Comparison of ENCODE assay signal across 2 cellular contexts in genomic region chr1:172843444-172843843, GRCh38.
TF ChIP-seq lines count a peak whose summit lies in the region.

No MANE protein-coding gene starts in this region.

TF ChIP-seq in IMR-90, 13 proteins besides CTCF, POLR2A, EP300 and RAD21:
- TF ChIP-seq CEBPB (IDR thresholded peaks at IDR 0.05; ENCODE audit: low read depth, low read length) (no peak), ELK1 (IDR thresholded peaks at IDR 0.05; ENCODE audit: borderline replicate concordance, low read depth, low read length) (no peak), CHD1 (IDR thresholded peaks at IDR 0.05; ENCODE audit: low read depth, low read length) (no peak), SMC3 (IDR thresholded peaks at IDR 0.05; ENCODE audit: low read depth, low read length) (no peak), MAFK (IDR thresholded peaks at IDR 0.05; ENCODE audit: low read depth, low read length) (no peak), RFX5 (IDR thresholded peaks at IDR 0.05; ENCODE audit: low read depth, low read length) (no peak), NFE2L2 (IDR thresholded peaks at IDR 0.05; ENCODE audit: low read depth, low read length) (no peak), FOS (IDR thresholded peaks at IDR 0.05; ENCODE audit: low read depth, low read length) (no peak)

TF ChIP-seq in H1, 55 proteins besides CTCF, POLR2A, EP300 and RAD21:
- TF ChIP-seq TAF1 (IDR thresholded peaks at IDR 0.05; ENCODE audit: low read depth, low read length) (no peak), KDM1A (IDR thresholded peaks at IDR 0.05; ENCODE audit: borderline replicate concordance, low read length) (no peak), TBP (IDR thresholded peaks at IDR 0.05; ENCODE audit: low read depth, low read length) (no peak), JUN (IDR thresholded peaks at IDR 0.05; ENCODE audit: low read depth, low read length) (no peak), PHF8 (conservative IDR thresholded peaks at IDR 0.05; ENCODE audit: low read depth, low read length) (no peak), TCF12 (IDR thresholded peaks at IDR 0.05; ENCODE audit: low read depth, low read length) (no peak), SIRT6 (IDR thresholded peaks at IDR 0.05; ENCODE audit: low read length) (no peak), HDAC2 (IDR thresholded peaks at IDR 0.05; ENCODE audit: borderline replicate concordance in 1 of 2, low read depth in 2 of 2, low read length in 2 of 2) (no peak), RBBP5 (IDR thresholded peaks at IDR 0.05; ENCODE audit: borderline replicate concordance, low read depth, low read length) (no peak), KDM5A (IDR thresholded peaks at IDR 0.05; ENCODE audit: low read length) (no peak), MAX (IDR thresholded peaks at IDR 0.05) (no peak), SIX5 (IDR thresholded peaks at IDR 0.05; ENCODE audit: low read depth, low read length) (no peak), ATF2 (IDR thresholded peaks at IDR 0.05; ENCODE audit: low read length) (no peak), SP4 (IDR thresholded peaks at IDR 0.05; ENCODE audit: low read length) (no peak), CEBPB (IDR thresholded peaks at IDR 0.05; ENCODE audit: low read depth, low read length) (no peak), CBX5 (IDR thresholded peaks at IDR 0.05; ENCODE audit: low read depth, low read length) (no peak), RFX5 (IDR thresholded peaks at IDR 0.05; ENCODE audit: borderline replicate concordance, low read depth, low read length) (no peak), CBX8 (IDR thresholded peaks at IDR 0.05; ENCODE audit: borderline replicate concordance, low read depth, low read length) (no peak), RXRA (IDR thresholded peaks at IDR 0.05; ENCODE audit: insufficient read depth, low read depth, low read length) (no peak), EGR1 (IDR thresholded peaks at IDR 0.05; ENCODE audit: borderline replicate concordance, low read depth, low read length) (no peak)
